ENCODE assay signal across 21 cellular contexts in the genomic region with DNA sequence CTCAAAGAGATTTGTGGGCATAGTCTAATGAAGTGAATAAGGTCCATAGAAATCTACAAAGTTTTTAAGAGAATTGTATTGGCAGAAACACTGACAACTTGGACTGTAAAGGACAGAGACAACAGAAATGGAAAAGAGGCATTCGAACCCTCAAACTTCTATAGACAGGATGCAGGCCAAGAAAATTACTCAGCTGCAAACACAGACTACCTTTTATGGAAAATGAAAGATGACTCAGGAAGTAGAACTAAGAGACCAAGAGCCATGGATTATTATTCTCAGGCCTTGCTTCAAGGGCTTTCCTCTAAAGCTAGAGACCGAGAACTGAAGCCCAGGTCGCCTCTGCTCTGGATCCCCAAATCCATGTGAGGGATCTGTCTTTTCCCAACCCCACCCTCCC. TPM values are rescaled to one million over a fixed set of nuclear protein-coding genes. Genes with fewer than 3 reads are reported as not detected.
DNase-seq lines count a peak whose midpoint lies in the region; ATAC-seq and TF ChIP-seq lines count a peak whose summit lies in the region.
"Had no signal": no experiment of that assay in that cellular context is flagged by ENCODE, and none has a peak within 500 bp of the region (broad histone marks: within the 10 kb centered on the region; RNA-seq: fewer than 3 reads in every experiment).

No MANE protein-coding gene starts in this region.

- H3K27ac Mint-ChIP-seq in activated CD4-positive, alpha-beta T cell treated with anti-CD3 and anti-CD28 coated beads, Interleukin-2, amount 10 ng/mL, durations not matched to agents 7 days and 5 days: peak overlapping the region; percentile 36
- H3K27ac Mint-ChIP-seq in activated T-helper 2 cell treated with anti-CD3 and anti-CD28 coated beads, Interferon-gamma antibody, Interleukin-2, Interleukin-4, amounts not matched to agents 10 μg/mL and 5 μg/mL and 100 μg/mL, durations not matched to agents 14 hours and 24 hours and 36 hours: peak overlapping the region; percentile 43

- H3K36me3 Mint-ChIP-seq in activated CD4-positive, alpha-beta T cell treated with anti-CD3 and anti-CD28 coated beads, Interleukin-2, amount 10 ng/mL, durations not matched to agents 7 days and 5 days (ENCODE audit: low read depth): peaks cover 10% of the 10 kb centered on the region
- peaks cover 13% of the 10 kb centered on the region for H3K36me3 Mint-ChIP-seq in activated T-helper 2 cell treated with anti-CD3 and anti-CD28 coated beads, Interferon-gamma antibody, Interleukin-2, Interleukin-4, amounts not matched to agents 10 μg/mL and 5 μg/mL and 100 μg/mL, durations not matched to agents 14 hours and 24 hours and 36 hours (ENCODE audit: low read depth)

- no peaks in the 10 kb centered on the region for H3K27me3 ChIP-seq in body of pancreas
- no peaks in the 10 kb centered on the region for H3K27me3 ChIP-seq in aorta (ENCODE audit: control insufficient read depth in 1 of 2, insufficient read depth in 2 of 2, low read length in 1 of 2)
- H3K27me3 ChIP-seq: BLaER1 treated with 17β-estradiol and CSF1 and Interleukin-3, amounts not matched to agents 10 nM and 100 nM; Peyer's patch had no signal

- H3K4me3 ChIP-seq in body of pancreas: no peak overlapping the region
- no peak overlapping the region for H3K4me3 ChIP-seq in aorta (ENCODE audit: low read length in 2 of 2)
- H3K4me3 ChIP-seq: A549; BLaER1 treated with 17β-estradiol and CSF1 and Interleukin-3, amounts not matched to agents 10 nM and 100 nM; HAP-1; K562; Peyer's patch had no signal

- H3K36me3 ChIP-seq in body of pancreas (replicated peaks in 1 of 2; ENCODE audit: insufficient read depth in 1 of 2, low read depth in 2 of 2) (no peaks in the 10 kb centered on the region), aorta (ENCODE audit: control insufficient read depth in 1 of 2, insufficient read depth in 2 of 2, low read length in 1 of 2) (no peaks in the 10 kb centered on the region)
- H3K36me3 ChIP-seq: BLaER1 treated with 17β-estradiol and CSF1 and Interleukin-3, amounts not matched to agents 10 nM and 100 nM; HAP-1; Peyer's patch had no signal

- no peak for TF ChIP-seq CTCF in body of pancreas (IDR thresholded peaks at IDR 0.05)

- H3K4me1 ChIP-seq in body of pancreas: peaks cover 14% of the 10 kb centered on the region
- no peaks in the 10 kb centered on the region for H3K4me1 ChIP-seq in aorta (ENCODE audit: control insufficient read depth in 1 of 2, insufficient read depth in 2 of 2, low read length in 2 of 2)

- 88 to 90% methylated on average over 3 of the region's 3 CpGs for WGBS in body of pancreas, 2 donors
- WGBS in aorta, 2 donors: 96% methylated on average over 3 of the region's 3 CpGs

- CTCF ChIA-PET in activated CD4-positive, alpha-beta T cell treated with anti-CD3 and anti-CD28 coated beads, Interleukin-2, amount 10 ng/mL, durations not matched to agents 7 days and 5 days (lab: Charles Lee): interaction anchor here (0.8 to 1.4 kb wide), 3 partner anchors 9 to 41 kb away, joined by 3 to 6 read pairs (median 3); partner anchors contain the start of gene MRPL11

- DNase-seq in activated CD4-positive, alpha-beta T cell treated with anti-CD3 and anti-CD28 coated beads, Interleukin-2, amount 10 ng/mL, durations not matched to agents 7 days and 5 days: no peak
- DNase-seq in activated CD4-positive, alpha-beta T cell treated with anti-CD3 and anti-CD28 coated beads, Interleukin-2, amount 50 U/mL, for 1 hour: no peak
- peak; percentile 30 for DNase-seq in HuH-7 (ENCODE audit: low spot score)
- DNase-seq in RKO (ENCODE audit: low spot score): peak; percentile 38
- no peak for DNase-seq in activated T-helper 2 cell treated with anti-CD3 and anti-CD28 coated beads, Interferon-gamma antibody, Interleukin-2, Interleukin-4, amounts not matched to agents 10 μg/mL and 5 μg/mL and 100 μg/mL, durations not matched to agents 14 hours and 24 hours and 36 hours (ENCODE audit: low spot score)
- no peak for DNase-seq in body of pancreas
- no peak for DNase-seq in aorta
- DNase-seq: CD8-positive, alpha-beta memory T cell; DMS79; NCI-H1092 treated with DMSO at 0.1 percent for 48 hours; NCI-H2081 treated with DMSO at 0.1 percent for 48 hours; NCI-H524; Peyer's patch; Right ventricle myocardium superior had no signal

- H3K9me3 ChIP-seq in body of pancreas: no peaks in the 10 kb centered on the region
- H3K9me3 ChIP-seq in aorta (ENCODE audit: control insufficient read depth, low read length): no peaks in the 10 kb centered on the region
- H3K9me3 ChIP-seq: HAP-1, Peyer's patch had no signal

- peaks cover 11% of the 10 kb centered on the region for H3K9me3 Mint-ChIP-seq in activated CD4-positive, alpha-beta T cell treated with anti-CD3 and anti-CD28 coated beads, Interleukin-2, amount 10 ng/mL, durations not matched to agents 7 days and 5 days
- peaks cover 20% of the 10 kb centered on the region for H3K9me3 Mint-ChIP-seq in activated T-helper 2 cell treated with anti-CD3 and anti-CD28 coated beads, Interferon-gamma antibody, Interleukin-2, Interleukin-4, amounts not matched to agents 10 μg/mL and 5 μg/mL and 100 μg/mL, durations not matched to agents 14 hours and 24 hours and 36 hours

- no peak for TF ChIP-seq POLR2A in body of pancreas (IDR thresholded peaks at IDR 0.05)

- ATAC-seq in body of pancreas: no peak
- no peak for ATAC-seq in HG03159 (IDR thresholded peaks at IDR 0.05; ENCODE audit: unreplicated experiment)
- ATAC-seq in aorta (ENCODE audit: low FRiP score): no peak
- ATAC-seq: A549, K562 had no signal

- peaks cover 2% of the 10 kb centered on the region for H3K27me3 Mint-ChIP-seq in activated CD4-positive, alpha-beta T cell treated with anti-CD3 and anti-CD28 coated beads, Interleukin-2, amount 10 ng/mL, durations not matched to agents 7 days and 5 days
- H3K27me3 Mint-ChIP-seq in activated T-helper 2 cell treated with anti-CD3 and anti-CD28 coated beads, Interferon-gamma antibody, Interleukin-2, Interleukin-4, amounts not matched to agents 10 μg/mL and 5 μg/mL and 100 μg/mL, durations not matched to agents 14 hours and 24 hours and 36 hours (ENCODE audit: low read depth): no peaks in the 10 kb centered on the region
- H3K27me3 Mint-ChIP-seq: CD8-positive, alpha-beta memory T cell had no signal

- no peak overlapping the region for H3K27ac ChIP-seq in body of pancreas
- H3K27ac ChIP-seq in aorta (ENCODE audit: low read depth in 1 of 2, low read length in 2 of 2): no peak overlapping the region
- H3K27ac ChIP-seq: A549; BLaER1 treated with 17β-estradiol and CSF1 and Interleukin-3, amounts not matched to agents 10 nM and 100 nM; Peyer's patch had no signal

- H3K4me3 Mint-ChIP-seq in activated CD4-positive, alpha-beta T cell treated with anti-CD3 and anti-CD28 coated beads, Interleukin-2, amount 10 ng/mL, durations not matched to agents 7 days and 5 days: no peak overlapping the region
- no peak overlapping the region for H3K4me3 Mint-ChIP-seq in activated T-helper 2 cell treated with anti-CD3 and anti-CD28 coated beads, Interferon-gamma antibody, Interleukin-2, Interleukin-4, amounts not matched to agents 10 μg/mL and 5 μg/mL and 100 μg/mL, durations not matched to agents 14 hours and 24 hours and 36 hours (ENCODE audit: low read depth)

- intact Hi-C loops in activated T-helper 2 cell treated with anti-CD3 and anti-CD28 coated beads, Interferon-gamma antibody, Interleukin-2, Interleukin-4, amounts not matched to agents 10 μg/mL and 5 μg/mL and 100 μg/mL, durations not matched to agents 14 hours and 24 hours and 36 hours (cut with micrococcal nuclease): no loop called here
- intact Hi-C loops in body of pancreas (cut with DNase I) (no loop called here), aorta (cut with DNase I) (no loop called here)

- peaks cover 38% of the 10 kb centered on the region for H3K4me1 Mint-ChIP-seq in activated CD4-positive, alpha-beta T cell treated with anti-CD3 and anti-CD28 coated beads, Interleukin-2, amount 10 ng/mL, durations not matched to agents 7 days and 5 days
- peaks cover 35% of the 10 kb centered on the region for H3K4me1 Mint-ChIP-seq in activated T-helper 2 cell treated with anti-CD3 and anti-CD28 coated beads, Interferon-gamma antibody, Interleukin-2, Interleukin-4, amounts not matched to agents 10 μg/mL and 5 μg/mL and 100 μg/mL, durations not matched to agents 14 hours and 24 hours and 36 hours (ENCODE audit: low read depth)

- POLR2A ChIA-PET in activated CD4-positive, alpha-beta T cell treated with anti-CD3 and anti-CD28 coated beads, Interleukin-2, amount 10 ng/mL, durations not matched to agents 7 days and 5 days (lab: Charles Lee): no interaction called here

RNA-seq across cellular contexts. Expression of gene PELI3, which starts 3.8 kb away (rescaled TPM):
- 1 to 10 TPM; 6.7 to 7.2 TPM for total RNA-seq in activated CD4-positive, alpha-beta T cell treated with anti-CD3 and anti-CD28 coated beads, Interleukin-2, amount 10 ng/mL, durations not matched to agents 7 days and 5 days
- 14.6 and 15.7 TPM in 2 replicates for total RNA-seq in activated T-helper 2 cell treated with anti-CD3 and anti-CD28 coated beads, Interferon-gamma antibody, Interleukin-2, Interleukin-4, amounts not matched to agents 10 μg/mL and 5 μg/mL and 100 μg/mL, durations not matched to agents 14 hours and 24 hours and 36 hours
- total RNA-seq in body of pancreas (10 to 100 TPM in 1 of 2 donors, 1 to 10 TPM in 1; 7.6 to 10.9 TPM), aorta (10 to 100 TPM; 11.5 to 15.7 TPM)
- 10 to 100 TPM; 14.3 to 16.3 TPM for polyA plus RNA-seq in aorta

RNA-seq across cellular contexts. Expression of gene DPP3, which starts 17.3 kb away (rescaled TPM):
- total RNA-seq in activated CD4-positive, alpha-beta T cell treated with anti-CD3 and anti-CD28 coated beads, Interleukin-2, amount 10 ng/mL, durations not matched to agents 7 days and 5 days: 10 to 100 TPM; 78.4 to 82.3 TPM
- total RNA-seq in activated T-helper 2 cell treated with anti-CD3 and anti-CD28 coated beads, Interferon-gamma antibody, Interleukin-2, Interleukin-4, amounts not matched to agents 10 μg/mL and 5 μg/mL and 100 μg/mL, durations not matched to agents 14 hours and 24 hours and 36 hours: 109 and 119 TPM in 2 replicates
- total RNA-seq in body of pancreas: 10 to 100 TPM; 15.8 to 52.4 TPM
- total RNA-seq in aorta: 10 to 100 TPM; 15.5 to 24.8 TPM
- polyA plus RNA-seq in aorta: 10 to 100 TPM; 18.8 to 23.8 TPM

RNA-seq across cellular contexts. Expression of gene MRPL11, which starts 24.3 kb away (rescaled TPM):
- 10 to 100 TPM; 72.4 to 76.4 TPM for total RNA-seq in activated CD4-positive, alpha-beta T cell treated with anti-CD3 and anti-CD28 coated beads, Interleukin-2, amount 10 ng/mL, durations not matched to agents 7 days and 5 days
- total RNA-seq in activated T-helper 2 cell treated with anti-CD3 and anti-CD28 coated beads, Interferon-gamma antibody, Interleukin-2, Interleukin-4, amounts not matched to agents 10 μg/mL and 5 μg/mL and 100 μg/mL, durations not matched to agents 14 hours and 24 hours and 36 hours: 92.9 and 96.1 TPM in 2 replicates
- total RNA-seq in body of pancreas: 10 to 100 TPM; 20.8 to 22.1 TPM
- total RNA-seq in aorta: 10 to 100 TPM; 27.6 to 33.5 TPM
- 10 to 100 TPM; 40.1 to 54.5 TPM for polyA plus RNA-seq in aorta

RNA-seq across cellular contexts. Expression of gene NPAS4, which starts 42.1 kb away (rescaled TPM):
- total RNA-seq in activated CD4-positive, alpha-beta T cell treated with anti-CD3 and anti-CD28 coated beads, Interleukin-2, amount 10 ng/mL, durations not matched to agents 7 days and 5 days: under 1 TPM; 0.27 to 0.52 TPM
- total RNA-seq in activated T-helper 2 cell treated with anti-CD3 and anti-CD28 coated beads, Interferon-gamma antibody, Interleukin-2, Interleukin-4, amounts not matched to agents 10 μg/mL and 5 μg/mL and 100 μg/mL, durations not matched to agents 14 hours and 24 hours and 36 hours: 0.09 and 0.16 TPM in 2 replicates
- total RNA-seq in body of pancreas (not detected), aorta (1 to 10 TPM in 1 of 2 donors, under 1 TPM in 1; 0.54 to 7.0 TPM)
- 1 to 10 TPM in 1 of 2 donors, not detected in 1; 2.5 TPM for polyA plus RNA-seq in aorta
- total RNA-seq: CD8-positive, alpha-beta memory T cell; G401; K562; M059J; Peyer's patch; Right ventricle myocardium superior had no signal
- polyA plus RNA-seq: CD8-positive, alpha-beta memory T cell; K562 had no signal

RNA-seq across cellular contexts. Expression of gene BBS1, which starts 47.5 kb away (rescaled TPM):
- total RNA-seq in activated CD4-positive, alpha-beta T cell treated with anti-CD3 and anti-CD28 coated beads, Interleukin-2, amount 10 ng/mL, durations not matched to agents 7 days and 5 days: 10 to 100 TPM; 13.3 to 17.4 TPM
- total RNA-seq in activated T-helper 2 cell treated with anti-CD3 and anti-CD28 coated beads, Interferon-gamma antibody, Interleukin-2, Interleukin-4, amounts not matched to agents 10 μg/mL and 5 μg/mL and 100 μg/mL, durations not matched to agents 14 hours and 24 hours and 36 hours: 12.6 and 14.9 TPM in 2 replicates
- total RNA-seq in body of pancreas (10 to 100 TPM; 49.0 to 58.0 TPM), aorta (10 to 100 TPM; 27.2 to 58.1 TPM)
- polyA plus RNA-seq in aorta: 10 to 100 TPM; 18.9 to 34.9 TPM

Comparison
In these comparisons a context has a peak if more than half of its experiments do, and no peak if none do; other contexts are left out.
1. DNase-seq: peak in HuH-7 (single experiment) and RKO (single experiment); none in activated CD4-positive, alpha-beta T cell treated with anti-CD3 and anti-CD28 coated beads, Interleukin-2, amount 10 ng/mL, durations not matched to agents 7 days and 5 days (single experiment), activated CD4-positive, alpha-beta T cell treated with anti-CD3 and anti-CD28 coated beads, Interleukin-2, amount 50 U/mL, for 1 hour (single experiment), activated T-helper 2 cell treated with anti-CD3 and anti-CD28 coated beads, Interferon-gamma antibody, Interleukin-2, Interleukin-4, amounts not matched to agents 10 μg/mL and 5 μg/mL and 100 μg/mL, durations not matched to agents 14 hours and 24 hours and 36 hours (single experiment), body of pancreas (0 of 4) and aorta (0 of 2).